In the genomic region with DNA sequence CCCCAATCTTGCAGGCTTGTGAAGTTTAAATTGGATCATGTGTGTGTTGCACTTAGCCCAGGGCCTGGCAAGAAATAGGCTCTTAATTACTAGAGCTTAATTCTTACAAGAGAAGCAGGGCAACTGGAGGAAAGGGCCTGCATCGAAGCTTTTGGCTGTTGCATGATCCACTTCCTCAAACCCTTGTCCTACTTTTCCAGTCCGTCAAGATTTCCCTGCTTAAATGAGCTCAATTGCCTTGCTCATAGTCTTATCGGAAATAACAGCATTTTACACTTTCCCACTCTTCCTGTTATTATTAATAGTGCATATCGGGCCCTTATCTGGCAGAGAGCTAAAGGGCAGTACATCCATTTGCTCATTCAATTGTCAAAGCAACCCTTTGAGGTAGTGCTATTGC, we compare ENCODE assay signal across 16 cellular contexts. TPM values are rescaled to one million over a fixed set of nuclear protein-coding genes. Genes with fewer than 3 reads are reported as not detected.
DNase-seq lines count a peak whose midpoint lies in the region; ATAC-seq and TF ChIP-seq lines count a peak whose summit lies in the region.
"Had no signal": no experiment of that assay in that cellular context is flagged by ENCODE, and none has a peak within 500 bp of the region (broad histone marks: within the 10 kb centered on the region; RNA-seq: fewer than 3 reads in every experiment).

No MANE protein-coding gene starts in this region.

- DNase-seq in PC-3: peak; percentile 68
- peak in 1 of 61 donors; percentile 33 for DNase-seq in caudate nucleus (lab: John Stamatoyannopoulos, UW)
- DNase-seq in activated CD4-positive, CD25-positive, alpha-beta regulatory T cell treated with anti-CD3 and anti-CD28 coated beads, Interleukin-2, amount 50 U/mL, for 72 hours: no peak
- no peak for DNase-seq in NCI-H1436 treated with DMSO at 0.1 percent for 48 hours (lab: John Stamatoyannopoulos, UW)
- no peak for DNase-seq in dedifferentiated amniotic fluid mesenchymal stem cell (ENCODE audit: extremely low spot score)
- DNase-seq: 8988T; C1 segment of cervical spinal cord; NCI-H146; NCI-H2081 treated with DMSO at 0.1 percent for 48 hours; NCI-H524 treated with DMSO at 0.1 percent for 48 hours; NK-92 treated with Interleukin-12 subunit alpha and Interleukin-12 subunit beta, amount 100 ng/mL, for 24 hours had no signal

- POLR2A ChIA-PET in PC-3 (lab: Charles Lee; ENCODE audit: unreplicated experiment): no interaction called here

- H3K27me3 ChIP-seq in BLaER1: no peaks in the 10 kb centered on the region
- no peaks in the 10 kb centered on the region for H3K27me3 ChIP-seq in PC-3 (ENCODE audit: low read length)
- H3K27me3 ChIP-seq in mucosa of rectum (ENCODE audit: control insufficient read depth in 2 of 2, insufficient read depth in 2 of 2, low read length in 2 of 2): no peaks in the 10 kb centered on the region

- H3K36me3 ChIP-seq in BLaER1 (peaks cover 59% of the 10 kb centered on the region; the same call in 1 of the 2 replicates), PC-3 (ENCODE audit: low read depth, low read length) (no peaks in the 10 kb centered on the region), mucosa of rectum (ENCODE audit: control insufficient read depth in 2 of 2, insufficient read depth in 2 of 2, low read length in 2 of 2) (peaks cover 43 to 56% of the 10 kb centered on the region in 2 donors)

- CTCF ChIA-PET in PC-3 (lab: Charles Lee): interaction anchor here (0.6 to 1.4 kb wide), 5 partner anchors 15 to 471 kb away, joined by 3 to 4 read pairs (median 4); a partner anchor contains a TSS

- H3K9ac ChIP-seq in BLaER1 (no peak overlapping the region), PC-3 (ENCODE audit: low read length) (no peak overlapping the region), mucosa of rectum (ENCODE audit: low read depth in 1 of 2, low read length in 2 of 2) (peak overlapping the region in 1 of 2 donors; percentile 21)

- H3K79me2 ChIP-seq in PC-3 (ENCODE audit: low read length): no peaks in the 10 kb centered on the region

- H3K4me3 ChIP-seq in BLaER1 (no peak overlapping the region), PC-3 (ENCODE audit: low read length) (peak overlapping the region; percentile 13; the same call in 1 of the 2 replicates), mucosa of rectum (ENCODE audit: low read length in 2 of 2) (no peak overlapping the region)
- H3K4me3 ChIP-seq: HAP-1, K562 had no signal

- H3K27ac ChIP-seq in BLaER1 (no peak overlapping the region), PC-3 (ENCODE audit: low read length) (peak overlapping the region; percentile 43), caudate nucleus (ENCODE audit: low read depth, low read length) (peak overlapping the region; percentile 2), mucosa of rectum (ENCODE audit: low read depth in 2 of 2, low read length in 2 of 2) (peak overlapping the region; percentile 38 to 72)

- no peaks in the 10 kb centered on the region for H3F3A ChIP-seq in PC-3 (ENCODE audit: low read length, unreplicated experiment)

- ATAC-seq in PC-3 (peak; percentile 34), HG02610 (IDR thresholded peaks at IDR 0.05; ENCODE audit: unreplicated experiment) (no peak)
- ATAC-seq: K562 had no signal

- BruUV-seq in PC-3 (replicated peaks; lab: Mats Ljungman, UMichigan): no TSS peak

- intact Hi-C loops in PC-3 (cut with micrococcal nuclease): no loop called here

- no peak for TF ChIP-seq CTCF in PC-3 (conservative IDR thresholded peaks at IDR 0.05; ENCODE audit: low read depth, low read length)

- H4K20me1 ChIP-seq in BLaER1: no peaks in the 10 kb centered on the region
- H4K20me1 ChIP-seq in PC-3 (ENCODE audit: low read length): no peaks in the 10 kb centered on the region

- no peak overlapping the region for H2AFZ ChIP-seq in PC-3 (ENCODE audit: low read length)

- H3K4me1 ChIP-seq in BLaER1 (peaks cover 8% of the 10 kb centered on the region), PC-3 (ENCODE audit: insufficient read depth, low read length) (peaks cover 38% of the 10 kb centered on the region), mucosa of rectum (ENCODE audit: control insufficient read depth in 2 of 2, insufficient read depth in 2 of 2, low read length in 2 of 2) (peaks cover 54 to 67% of the 10 kb centered on the region in 2 donors)

- H3K4me2 ChIP-seq in BLaER1 (peak overlapping the region; percentile 21; the same call in 1 of the 2 replicates), PC-3 (ENCODE audit: low read length) (peak overlapping the region; percentile 72)

- no peaks in the 10 kb centered on the region for H3K9me2 ChIP-seq in PC-3 (replicated peaks; ENCODE audit: low read length)

- H3K9me3 ChIP-seq in BLaER1: no peaks in the 10 kb centered on the region
- H3K9me3 ChIP-seq in PC-3 (ENCODE audit: low read length): no peaks in the 10 kb centered on the region
- H3K9me3 ChIP-seq in mucosa of rectum (ENCODE audit: control insufficient read depth in 2 of 2, low read length in 2 of 2): no peaks in the 10 kb centered on the region
- H3K9me3 ChIP-seq: HAP-1 had no signal

RNA-seq across cellular contexts. Expression of a gene that starts 18.1 kb away (rescaled TPM):
- 4.0 and 4.9 TPM in 2 replicates for total RNA-seq in PC-3 (2014; rRNA removed)

RNA-seq across cellular contexts. Expression of a gene that starts 22.7 kb away (rescaled TPM):
- not detected in 2 replicates for total RNA-seq in PC-3 (2014; rRNA removed)

RNA-seq across cellular contexts. Expression of a gene that starts 47.3 kb away (rescaled TPM):
- 38.9 and 49.2 TPM in 2 replicates for total RNA-seq in PC-3 (2014; rRNA removed)
